7 cellular contexts compared by ENCODE assay signal in the genomic region with DNA sequence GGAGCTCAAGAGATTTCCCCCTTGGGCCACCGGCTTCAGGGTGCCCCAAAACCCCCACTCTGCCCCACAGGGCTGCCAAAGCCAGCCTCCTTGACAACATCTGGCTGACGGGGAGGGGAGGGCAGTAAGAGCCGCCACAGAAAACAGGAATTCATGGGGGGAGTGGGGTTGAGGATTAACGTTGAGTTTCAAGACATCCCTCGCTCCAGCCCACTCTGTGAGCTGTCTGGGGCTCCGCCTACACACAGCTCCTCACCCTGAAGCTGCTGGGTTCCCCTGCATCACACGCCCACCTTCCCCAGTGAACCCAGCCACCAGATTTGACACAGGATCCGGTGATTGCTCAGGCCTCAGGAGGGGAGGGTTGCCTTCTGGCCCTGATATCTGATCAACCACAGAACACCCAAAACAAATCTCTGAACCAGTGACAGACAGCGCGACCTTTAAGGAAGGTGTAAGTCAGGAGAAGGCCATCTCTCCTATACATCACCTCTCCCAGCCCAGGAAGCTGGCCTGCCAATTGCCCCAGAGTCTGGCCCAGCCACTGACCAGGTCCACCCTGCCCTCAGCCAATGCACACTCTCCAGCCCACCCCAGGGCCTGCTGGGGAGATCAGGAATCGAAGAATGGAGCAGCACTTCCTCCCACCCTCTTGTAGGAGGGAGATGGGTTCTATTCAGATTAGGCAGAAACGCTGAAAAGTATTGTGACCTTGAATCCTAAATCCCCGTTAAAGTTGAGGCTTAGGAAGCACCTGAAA.
DNase-seq lines count a peak whose midpoint lies in the region; ATAC-seq and FAIRE-seq lines count a peak whose summit lies in the region.

No MANE protein-coding gene starts in this region.

- no peak for FAIRE-seq in urothelium cell line (lab: Jason Lieb, UNC)

- no peaks in the 10 kb centered on the region for H3K9me3 Mint-ChIP-seq in activated T-helper 1 cell treated with anti-CD3 and anti-CD28 coated beads, Interleukin-12 subunit alpha, Interleukin-12 subunit beta, Interleukin-2, Interleukin-4 antibody, amounts not matched to agents 30 ng/mL and 10 ng/mL and 1 ng/mL, durations not matched to agents 14 hours and 24 hours and 36 hours

- peaks cover 42% of the 10 kb centered on the region for H3K36me3 Mint-ChIP-seq in activated T-helper 1 cell treated with anti-CD3 and anti-CD28 coated beads, Interleukin-12 subunit alpha, Interleukin-12 subunit beta, Interleukin-2, Interleukin-4 antibody, amounts not matched to agents 30 ng/mL and 10 ng/mL and 1 ng/mL, durations not matched to agents 14 hours and 24 hours and 36 hours (ENCODE audit: low read depth)

- H3K27ac Mint-ChIP-seq in activated T-helper 1 cell treated with anti-CD3 and anti-CD28 coated beads, Interleukin-12 subunit alpha, Interleukin-12 subunit beta, Interleukin-2, Interleukin-4 antibody, amounts not matched to agents 30 ng/mL and 10 ng/mL and 1 ng/mL, durations not matched to agents 14 hours and 24 hours and 36 hours: peak overlapping the region; percentile 90

- ATAC-seq in GM19455 (IDR thresholded peaks at IDR 0.05; ENCODE audit: unreplicated experiment) (peak; percentile 48), HG03159 (IDR thresholded peaks at IDR 0.05; ENCODE audit: unreplicated experiment) (peak; percentile 58), sciatic nerve (no peak)

- intact Hi-C loops in activated T-helper 1 cell treated with anti-CD3 and anti-CD28 coated beads, Interleukin-12 subunit alpha, Interleukin-12 subunit beta, Interleukin-2, Interleukin-4 antibody, amounts not matched to agents 30 ng/mL and 10 ng/mL and 1 ng/mL, durations not matched to agents 14 hours and 24 hours and 36 hours (cut with micrococcal nuclease): loop anchor here (1.0 to 10.0 kb wide), 8 partner anchors 18 to 708 kb away; no protein-coding TSS in a partner anchor
- intact Hi-C loops in sciatic nerve (cut with DNase I): no loop called here

- DNase-seq in activated T-helper 1 cell treated with anti-CD3 and anti-CD28 coated beads, Interleukin-12 subunit alpha, Interleukin-12 subunit beta, Interleukin-2, Interleukin-4 antibody, amounts not matched to agents 30 ng/mL and 10 ng/mL and 1 ng/mL, durations not matched to agents 14 hours and 24 hours and 36 hours (ENCODE audit: low spot score): peak; percentile 36
- DNase-seq in stimulated activated CD4-positive, alpha-beta T cell treated with anti-CD3 and anti-CD28 coated beads, Interleukin-4, amount 100 ng/mL, for 24 hours: peak; percentile 71
- DNase-seq in sciatic nerve (ENCODE audit: low spot score): no peak
- no peak for DNase-seq in urothelium cell line (ENCODE audit: low spot score)
- no peak for DNase-seq in NCI-H187 treated with DMSO at 0.1 percent for 48 hours (lab: John Stamatoyannopoulos, UW)

- peaks cover 2% of the 10 kb centered on the region for H3K27me3 Mint-ChIP-seq in activated T-helper 1 cell treated with anti-CD3 and anti-CD28 coated beads, Interleukin-12 subunit alpha, Interleukin-12 subunit beta, Interleukin-2, Interleukin-4 antibody, amounts not matched to agents 30 ng/mL and 10 ng/mL and 1 ng/mL, durations not matched to agents 14 hours and 24 hours and 36 hours (ENCODE audit: insufficient read depth)

- H3K4me1 Mint-ChIP-seq in activated T-helper 1 cell treated with anti-CD3 and anti-CD28 coated beads, Interleukin-12 subunit alpha, Interleukin-12 subunit beta, Interleukin-2, Interleukin-4 antibody, amounts not matched to agents 30 ng/mL and 10 ng/mL and 1 ng/mL, durations not matched to agents 14 hours and 24 hours and 36 hours (ENCODE audit: low read depth): peaks cover 94% of the 10 kb centered on the region

- peak overlapping the region; percentile 48 for H3K4me3 Mint-ChIP-seq in activated T-helper 1 cell treated with anti-CD3 and anti-CD28 coated beads, Interleukin-12 subunit alpha, Interleukin-12 subunit beta, Interleukin-2, Interleukin-4 antibody, amounts not matched to agents 30 ng/mL and 10 ng/mL and 1 ng/mL, durations not matched to agents 14 hours and 24 hours and 36 hours

Comparison
In these comparisons a context has a peak if more than half of its experiments do, and no peak if none do; other contexts are left out.
1. DNase-seq: peak in activated T-helper 1 cell treated with anti-CD3 and anti-CD28 coated beads, Interleukin-12 subunit alpha, Interleukin-12 subunit beta, Interleukin-2, Interleukin-4 antibody, amounts not matched to agents 30 ng/mL and 10 ng/mL and 1 ng/mL, durations not matched to agents 14 hours and 24 hours and 36 hours (single experiment) and stimulated activated CD4-positive, alpha-beta T cell treated with anti-CD3 and anti-CD28 coated beads, Interleukin-4, amount 100 ng/mL, for 24 hours (single experiment); none in sciatic nerve (single experiment), urothelium cell line (single experiment) and NCI-H187 treated with DMSO at 0.1 percent for 48 hours (single experiment).